ENCODE assay signal across 17 cellular contexts in the genomic region with DNA sequence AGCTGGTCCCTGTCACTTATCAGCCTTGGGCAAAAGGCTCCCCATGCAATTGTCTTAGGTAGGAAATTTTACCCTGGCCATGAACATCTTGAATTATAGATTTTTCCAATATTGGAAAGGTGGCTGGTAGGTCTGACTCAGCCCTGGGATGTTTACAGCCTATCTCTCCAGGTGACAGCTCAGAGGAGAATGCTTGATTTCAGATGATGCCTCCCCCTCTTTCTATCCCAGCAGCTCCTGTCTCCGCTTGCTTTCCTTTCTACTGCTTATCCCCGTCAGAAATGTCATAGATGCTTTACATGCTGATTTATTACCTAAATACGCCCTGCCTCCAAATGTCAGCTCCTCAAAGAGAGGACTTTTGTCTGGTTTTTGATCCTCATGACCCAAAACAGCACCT.
"Had no signal": no experiment of that assay in that cellular context is flagged by ENCODE, and none has a peak within 500 bp of the region (broad histone marks: within the 10 kb centered on the region; RNA-seq: fewer than 3 reads in every experiment).

No MANE protein-coding gene starts in this region.

- H3K4me3 Mint-ChIP-seq: activated CD4-positive, alpha-beta T cell treated with anti-CD3 and anti-CD28 coated beads, Interleukin-2, amount 10 ng/mL, durations not matched to agents 24 days and 14 days; activated naive CD8-positive, alpha-beta T cell had no signal

- H3K4me1 ChIP-seq: colonic mucosa had no signal

- ATAC-seq: body of pancreas, gastroesophageal sphincter, heart right ventricle, right lobe of liver had no signal

- H3K36me3 ChIP-seq: colonic mucosa, ovary had no signal

- H3K4me3 ChIP-seq: body of pancreas, colonic mucosa, gastroesophageal sphincter, heart right ventricle, left ventricle myocardium inferior, ovary, right lobe of liver had no signal

- DNase-seq: activated CD4-positive, alpha-beta T cell treated with anti-CD3 and anti-CD28 coated beads, Interleukin-2, amount 10 ng/mL, durations not matched to agents 24 days and 14 days; activated CD4-positive, CD25-positive, alpha-beta regulatory T cell; body of pancreas; colonic mucosa; heart right ventricle; kidney glomerular epithelial cell; left ventricle myocardium inferior; naive B cell; ovary; right lobe of liver; small intestine; stimulated activated CD4-positive, alpha-beta T cell treated with anti-CD3 and anti-CD28 coated beads, Interleukin-4, amount 100 ng/mL, for 24 hours; stimulated activated naive CD4-positive, alpha-beta T cell; T-helper 1 cell; T1000 had no signal

- H3K27ac ChIP-seq: body of pancreas, colonic mucosa, gastroesophageal sphincter, heart right ventricle, left ventricle myocardium inferior, ovary, right lobe of liver had no signal

- H3K27me3 Mint-ChIP-seq: activated CD4-positive, alpha-beta T cell treated with anti-CD3 and anti-CD28 coated beads, Interleukin-2, amount 10 ng/mL, durations not matched to agents 24 days and 14 days; activated naive CD8-positive, alpha-beta T cell; naive B cell had no signal

- H3K9me3 Mint-ChIP-seq: activated CD4-positive, alpha-beta T cell treated with anti-CD3 and anti-CD28 coated beads, Interleukin-2, amount 10 ng/mL, durations not matched to agents 24 days and 14 days; naive B cell had no signal

- H3K9me3 ChIP-seq: body of pancreas, colonic mucosa, gastroesophageal sphincter, heart right ventricle, left ventricle myocardium inferior, ovary, right lobe of liver had no signal

- H3K27me3 ChIP-seq: body of pancreas, colonic mucosa, gastroesophageal sphincter, heart right ventricle, ovary, right lobe of liver had no signal
